In the genomic region with DNA sequence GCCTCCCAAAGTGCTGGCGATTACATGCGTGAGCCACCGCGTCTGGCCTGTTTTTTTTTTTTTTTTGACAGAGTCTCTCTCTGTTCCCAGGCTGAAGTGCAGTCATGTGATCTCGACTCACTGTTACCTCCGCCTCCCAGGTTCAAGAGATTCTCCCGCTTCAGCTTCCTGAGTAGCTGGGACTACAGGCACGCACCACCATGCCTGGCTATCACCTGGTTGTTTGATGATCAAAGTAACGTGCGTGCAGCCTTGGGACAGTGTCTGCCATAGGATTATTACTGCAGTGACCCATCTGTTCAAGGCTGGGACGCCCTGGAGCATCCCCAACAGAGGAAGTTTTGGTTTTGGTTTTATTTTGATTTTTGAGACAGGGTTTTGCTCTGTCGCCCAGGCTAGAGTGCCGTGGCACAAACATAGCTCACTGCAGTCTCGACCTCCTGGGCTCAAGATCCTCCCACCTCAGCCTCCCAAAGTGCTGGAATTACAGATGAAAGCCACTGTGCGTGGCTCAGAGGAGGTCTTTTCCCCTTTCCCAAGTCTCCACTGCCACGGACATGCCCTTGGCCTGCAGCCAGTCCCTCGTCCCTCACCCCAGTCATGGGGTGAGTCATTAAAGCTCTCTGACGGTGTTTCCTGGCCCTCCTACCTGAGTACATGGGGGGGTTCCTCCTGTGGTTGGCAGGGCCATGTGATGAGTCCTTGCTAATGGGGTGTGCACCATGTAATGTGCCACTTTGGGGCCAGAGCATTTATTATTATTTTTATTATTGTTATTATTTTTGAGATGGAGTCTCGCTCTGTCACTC, we compare ENCODE assay signal across 11 cellular contexts.
DNase-seq lines count a peak whose midpoint lies in the region; FAIRE-seq and TF ChIP-seq lines count a peak whose summit lies in the region.
"Had no signal": no experiment of that assay in that cellular context is flagged by ENCODE, and none has a peak within 500 bp of the region (broad histone marks: within the 10 kb centered on the region; RNA-seq: fewer than 3 reads in every experiment).

No MANE protein-coding gene starts in this region.

- TF ChIP-seq CTCF in fibroblast of villous mesenchyme (IDR thresholded peaks at IDR 0.05; ENCODE audit: insufficient read depth, low read depth, low read length): no peak
- no peak for TF ChIP-seq CTCF in dorsolateral prefrontal cortex (IDR thresholded peaks at IDR 0.05 in 54 of 56, conservative IDR thresholded peaks at IDR 0.05 in 2 of 56; ENCODE audit: low read depth in 1 of 56, partially characterized antibody in 56 of 56)
- TF ChIP-seq CTCF in right atrium auricular region (IDR thresholded peaks at IDR 0.05): no peak

- peak overlapping the region; percentile 92 to 97 (median 93) for H3K27ac Mint-ChIP-seq in CD4-positive, alpha-beta memory T cell

- H3K36me3 Mint-ChIP-seq in CD4-positive, alpha-beta memory T cell: no peaks in the 10 kb centered on the region

- peak overlapping the region; percentile 36 to 39 for H3K4me3 ChIP-seq in CD4-positive, alpha-beta memory T cell (ENCODE audit: low read length in 2 of 2)
- H3K4me3 ChIP-seq in fibroblast of villous mesenchyme (ENCODE audit: low read depth, low read length) (no peak overlapping the region), dorsolateral prefrontal cortex (no peak overlapping the region), right atrium auricular region (no peak overlapping the region)

- peak overlapping the region; percentile 83 to 94 (median 90) for H3K4me3 Mint-ChIP-seq in CD4-positive, alpha-beta memory T cell

- FAIRE-seq in HTR-8/SVneo (lab: Jason Lieb, UNC): no peak
- FAIRE-seq: D721Med, endothelial cell of umbilical vein had no signal

- intact Hi-C loops in CD4-positive, alpha-beta memory T cell (cut with micrococcal nuclease): loop anchor here (1.0 kb wide), 1 partner anchor 64 kb away; no protein-coding TSS in a partner anchor
- intact Hi-C loops in dorsolateral prefrontal cortex (cut with DNase I): no loop called here

- H3K9me3 Mint-ChIP-seq in CD4-positive, alpha-beta memory T cell: peaks cover 0 to 2% (median 0%) of the 10 kb centered on the region in 8 donors

- no peaks in the 10 kb centered on the region for H3K36me3 ChIP-seq in CD4-positive, alpha-beta memory T cell (ENCODE audit: insufficient read depth, low read length)
- no peaks in the 10 kb centered on the region for H3K36me3 ChIP-seq in right atrium auricular region

- DNase-seq in CD4-positive, alpha-beta memory T cell: peak; percentile 22 to 70 (median 43)
- peak; percentile 48 for DNase-seq in HTR-8/SVneo (ENCODE audit: insufficient read length, low spot score)
- peak; percentile 9 for DNase-seq in activated CD4-positive, alpha-beta T cell treated with anti-CD3 and anti-CD28 coated beads, Interleukin-2, amount 50 U/mL, for 1 hour
- peak; percentile 15 for DNase-seq in fibroblast of villous mesenchyme (ENCODE audit: low read depth)
- no peak for DNase-seq in NCI-H146 treated with DMSO at 0.1 percent for 48 hours (lab: John Stamatoyannopoulos, UW; ENCODE audit: unreplicated experiment)
- no peak for DNase-seq in dorsolateral prefrontal cortex
- DNase-seq in right atrium auricular region (ENCODE audit: low spot score): no peak
- DNase-seq in anterior cingulate cortex (lab: John Stamatoyannopoulos, UW): no peak
- DNase-seq: kidney glomerular epithelial cell had no signal

- no peaks in the 10 kb centered on the region for H3K27me3 ChIP-seq in CD4-positive, alpha-beta memory T cell (ENCODE audit: insufficient read depth, low read length)
- H3K27me3 ChIP-seq in dorsolateral prefrontal cortex: no peaks in the 10 kb centered on the region
- H3K27me3 ChIP-seq in right atrium auricular region: no peaks in the 10 kb centered on the region

- POLR2A ChIA-PET in CD4-positive, alpha-beta memory T cell (lab: Charles Lee; ENCODE audit: partially characterized antibody): interaction anchor here (0.8 to 2.7 kb wide), 10 partner anchors 20 to 111 kb away, joined by 3 to 17 read pairs (median 5); a partner anchor contains a TSS

- H3K9me3 ChIP-seq in CD4-positive, alpha-beta memory T cell (ENCODE audit: control insufficient read depth in 1 of 2, low read length in 2 of 2): no peaks in the 10 kb centered on the region
- H3K9me3 ChIP-seq in right atrium auricular region: peaks cover 0 to 11% of the 10 kb centered on the region in 2 donors

- peaks cover 14% of the 10 kb centered on the region for H3K4me1 ChIP-seq in CD4-positive, alpha-beta memory T cell (ENCODE audit: insufficient read depth, low read length)
- H3K4me1 ChIP-seq in right atrium auricular region: no peaks in the 10 kb centered on the region

- CTCF ChIA-PET in CD4-positive, alpha-beta memory T cell (lab: Charles Lee; ENCODE audit: partially characterized antibody): interaction anchor here (0.9 to 3.8 kb wide), 6 partner anchors 17 to 66 kb away, joined by 3 to 21 read pairs (median 5); a partner anchor contains a TSS

- H3K4me1 Mint-ChIP-seq in CD4-positive, alpha-beta memory T cell: peaks cover 13 to 42% (median 24%) of the 10 kb centered on the region in 4 donors

- peak overlapping the region; percentile 59 for H3K27ac ChIP-seq in CD4-positive, alpha-beta memory T cell (ENCODE audit: low read depth, low read length)
- no peak overlapping the region for H3K27ac ChIP-seq in dorsolateral prefrontal cortex
- H3K27ac ChIP-seq in right atrium auricular region: no peak overlapping the region

- no peaks in the 10 kb centered on the region for H3K27me3 Mint-ChIP-seq in CD4-positive, alpha-beta memory T cell

Comparison
In these comparisons a context has a peak if more than half of its experiments do, and no peak if none do; other contexts are left out.
1. DNase-seq: peak in CD4-positive, alpha-beta memory T cell (5 of 5), HTR-8/SVneo (single experiment), activated CD4-positive, alpha-beta T cell treated with anti-CD3 and anti-CD28 coated beads, Interleukin-2, amount 50 U/mL, for 1 hour (single experiment) and fibroblast of villous mesenchyme (single experiment); none in NCI-H146 treated with DMSO at 0.1 percent for 48 hours (single experiment), dorsolateral prefrontal cortex (0 of 10), right atrium auricular region (single experiment) and anterior cingulate cortex (0 of 58).
2. H3K4me3 ChIP-seq: peak in CD4-positive, alpha-beta memory T cell (2 of 2); none in fibroblast of villous mesenchyme (single experiment), dorsolateral prefrontal cortex (0 of 59) and right atrium auricular region (0 of 2).